Comparison of ENCODE assay signal across 17 cellular contexts in genomic region chr20:40431112-40431511, GRCh38.
DNase-seq lines count a peak whose midpoint lies in the region; ATAC-seq, FAIRE-seq and TF ChIP-seq lines count a peak whose summit lies in the region.
"Had no signal": no experiment of that assay in that cellular context is flagged by ENCODE, and none has a peak within 500 bp of the region (broad histone marks: within the 10 kb centered on the region; RNA-seq: fewer than 3 reads in every experiment).

No MANE protein-coding gene starts in this region.

- ATAC-seq in HG02870 (IDR thresholded peaks at IDR 0.05; ENCODE audit: unreplicated experiment), result no peak
- no peak for ATAC-seq in activated CD4-positive, alpha-beta T cell treated with anti-CD3 and anti-CD28 coated beads for 36 hours

- DNase-seq in epithelial cell of prostate (ENCODE audit: low read depth, low spot score), result no peak
- no peak for DNase-seq in keratinocyte (ENCODE audit: low read depth, low spot score)
- no peak for DNase-seq in endothelial cell (ENCODE audit: low spot score)
- no peak for DNase-seq in activated CD4-positive, alpha-beta T cell treated with anti-CD3 and anti-CD28 coated beads for 36 hours
- DNase-seq: C1 segment of cervical spinal cord; CD4-positive, alpha-beta memory T cell; COR-L47; DMS153; DND-41; GOT3; HFFc6 had no signal

- no peak overlapping the region for H3K4me3 ChIP-seq in keratinocyte (ENCODE audit: control insufficient read depth in 2 of 3, extremely low read depth in 1 of 3, insufficient read depth in 2 of 3, low read depth in 1 of 3, low read length in 3 of 3)
- H3K4me3 ChIP-seq: HAP-1 had no signal

- H3K9me3 Mint-ChIP-seq in dendritic cell treated with granulocyte-macrophage colony-stimulating factor and Interleukin-4, amounts not matched to agents 40 ng/mL and 50 ng/mL, for 4 days, result peaks cover 9% of the 10 kb centered on the region
- H3K9me3 Mint-ChIP-seq in endothelial cell (ENCODE audit: unreplicated experiment), result no peaks in the 10 kb centered on the region
- no peaks in the 10 kb centered on the region for H3K9me3 Mint-ChIP-seq in activated CD4-positive, alpha-beta T cell treated with anti-CD3 and anti-CD28 coated beads for 36 hours (ENCODE audit: low read depth)

- H3K9me3 ChIP-seq in keratinocyte (ENCODE audit: control insufficient read depth, low read depth, low read length), result no peaks in the 10 kb centered on the region
- H3K9me3 ChIP-seq: HAP-1 had no signal

- no peaks in the 10 kb centered on the region for H3K9me1 ChIP-seq in keratinocyte (ENCODE audit: control insufficient read depth, extremely low read depth, insufficient read depth, low read length)

- intact Hi-C loops in dendritic cell treated with granulocyte-macrophage colony-stimulating factor and Interleukin-4, amounts not matched to agents 40 ng/mL and 50 ng/mL, for 4 days (cut with micrococcal nuclease), result no loop called here
- intact Hi-C loops in activated CD4-positive, alpha-beta T cell treated with anti-CD3 and anti-CD28 coated beads for 36 hours (cut with DNase I, micrococcal nuclease), result no loop called here

- no peak overlapping the region for H3K4me2 ChIP-seq in keratinocyte (ENCODE audit: control insufficient read depth, extremely low read depth, insufficient read depth, low read depth, low read length)

- no peak overlapping the region for H3K9ac ChIP-seq in keratinocyte (ENCODE audit: control insufficient read depth, extremely low read depth, insufficient read depth, low read length)

- H3K79me2 ChIP-seq in keratinocyte (ENCODE audit: control insufficient read depth, insufficient read depth, low read length), result no peaks in the 10 kb centered on the region

- H3K27me3 ChIP-seq in keratinocyte (ENCODE audit: control insufficient read depth, extremely low read depth, insufficient read depth, low read length), result no peaks in the 10 kb centered on the region

- H3K4me3 Mint-ChIP-seq in dendritic cell treated with granulocyte-macrophage colony-stimulating factor and Interleukin-4, amounts not matched to agents 40 ng/mL and 50 ng/mL, for 4 days, result no peak overlapping the region
- no peak overlapping the region for H3K4me3 Mint-ChIP-seq in endothelial cell (ENCODE audit: unreplicated experiment)
- H3K4me3 Mint-ChIP-seq in activated CD4-positive, alpha-beta T cell treated with anti-CD3 and anti-CD28 coated beads for 36 hours, result no peak overlapping the region
- H3K4me3 Mint-ChIP-seq: CD4-positive, alpha-beta memory T cell; HFFc6 had no signal

- no peak for TF ChIP-seq CTCF in keratinocyte (optimal IDR thresholded peaks at IDR 0.05 in 1 of 3, IDR thresholded peaks at IDR 0.05 in 1 of 3, conservative IDR thresholded peaks at IDR 0.05 in 1 of 3; ENCODE audit: extremely low read depth in 1 of 3, insufficient read depth in 2 of 3, low read length in 3 of 3)
- no peak for TF ChIP-seq CTCF in endothelial cell (IDR thresholded peaks at IDR 0.05; ENCODE audit: unreplicated experiment)

- POLR2A ChIA-PET in activated CD4-positive, alpha-beta T cell treated with anti-CD3 and anti-CD28 coated beads for 36 hours (lab: Charles Lee), result no interaction called here

- H2AFZ ChIP-seq in keratinocyte (ENCODE audit: control insufficient read depth, low read length), result no peak overlapping the region

- peak overlapping the region; percentile 53 for H3K27ac ChIP-seq in epithelial cell of prostate
- no peak overlapping the region for H3K27ac ChIP-seq in keratinocyte (ENCODE audit: control insufficient read depth, insufficient read depth, low read length)

- peaks cover 18% of the 10 kb centered on the region for H3K4me1 ChIP-seq in keratinocyte (ENCODE audit: control insufficient read depth, extremely low read depth, insufficient read depth, low read length)
- H3K4me1 ChIP-seq: HAP-1 had no signal

- CTCF ChIA-PET in activated CD4-positive, alpha-beta T cell treated with anti-CD3 and anti-CD28 coated beads for 36 hours (lab: Charles Lee), result no interaction called here

- peak; percentile 5 for FAIRE-seq in keratinocyte (lab: Jason Lieb, UNC)
- FAIRE-seq: G401.6, GM12892, H54 had no signal

- dilution Hi-C loops in keratinocyte (cut with MboI; ENCODE audit: extremely low pct_ligation_motif_present, low sequenced_read_pairs), result no loop called here

- H3K36me3 Mint-ChIP-seq in dendritic cell treated with granulocyte-macrophage colony-stimulating factor and Interleukin-4, amounts not matched to agents 40 ng/mL and 50 ng/mL, for 4 days (ENCODE audit: low read depth), result no peaks in the 10 kb centered on the region
- no peaks in the 10 kb centered on the region for H3K36me3 Mint-ChIP-seq in endothelial cell (ENCODE audit: low read depth, unreplicated experiment)
- no peaks in the 10 kb centered on the region for H3K36me3 Mint-ChIP-seq in activated CD4-positive, alpha-beta T cell treated with anti-CD3 and anti-CD28 coated beads for 36 hours (ENCODE audit: low read depth)
- H3K36me3 Mint-ChIP-seq: CD4-positive, alpha-beta memory T cell had no signal

- H3K4me1 Mint-ChIP-seq in dendritic cell treated with granulocyte-macrophage colony-stimulating factor and Interleukin-4, amounts not matched to agents 40 ng/mL and 50 ng/mL, for 4 days (ENCODE audit: low read depth), result peaks cover 93% of the 10 kb centered on the region
- no peaks in the 10 kb centered on the region for H3K4me1 Mint-ChIP-seq in endothelial cell (ENCODE audit: unreplicated experiment)
- H3K4me1 Mint-ChIP-seq in activated CD4-positive, alpha-beta T cell treated with anti-CD3 and anti-CD28 coated beads for 36 hours, result no peaks in the 10 kb centered on the region
- H3K4me1 Mint-ChIP-seq: CD4-positive, alpha-beta memory T cell had no signal

- H3K27me3 Mint-ChIP-seq in dendritic cell treated with granulocyte-macrophage colony-stimulating factor and Interleukin-4, amounts not matched to agents 40 ng/mL and 50 ng/mL, for 4 days, result peaks cover 5% of the 10 kb centered on the region
- peaks cover 3% of the 10 kb centered on the region for H3K27me3 Mint-ChIP-seq in endothelial cell (ENCODE audit: unreplicated experiment)
- H3K27me3 Mint-ChIP-seq in activated CD4-positive, alpha-beta T cell treated with anti-CD3 and anti-CD28 coated beads for 36 hours, result peaks cover 14% of the 10 kb centered on the region

- no peaks in the 10 kb centered on the region for H4K20me1 ChIP-seq in keratinocyte (ENCODE audit: control insufficient read depth, extremely low read depth, insufficient read depth, low read length)

- peak overlapping the region; percentile 5 for H3K27ac Mint-ChIP-seq in dendritic cell treated with granulocyte-macrophage colony-stimulating factor and Interleukin-4, amounts not matched to agents 40 ng/mL and 50 ng/mL, for 4 days
- no peak overlapping the region for H3K27ac Mint-ChIP-seq in endothelial cell (ENCODE audit: unreplicated experiment)
- no peak overlapping the region for H3K27ac Mint-ChIP-seq in activated CD4-positive, alpha-beta T cell treated with anti-CD3 and anti-CD28 coated beads for 36 hours
- H3K27ac Mint-ChIP-seq: CD4-positive, alpha-beta memory T cell; HFFc6 had no signal

- H3K36me3 ChIP-seq in keratinocyte (ENCODE audit: control insufficient read depth in 2 of 2, extremely low read depth in 1 of 2, insufficient read depth in 2 of 2, low read length in 2 of 2), result no peaks in the 10 kb centered on the region
- H3K36me3 ChIP-seq: HAP-1 had no signal
